19 cellular contexts compared by ENCODE assay signal in genomic region chr16:46618516-46618915, GRCh38. TPM values are rescaled to one million over a fixed set of nuclear protein-coding genes. Genes with fewer than 3 reads are reported as not detected.
DNase-seq lines count a peak whose midpoint lies in the region; ATAC-seq and TF ChIP-seq lines count a peak whose summit lies in the region.
"Had no signal": no experiment of that assay in that cellular context is flagged by ENCODE, and none has a peak within 500 bp of the region (broad histone marks: within the 10 kb centered on the region; RNA-seq: fewer than 3 reads in every experiment).

No MANE protein-coding gene starts in this region.

- H3K4me2 ChIP-seq in DOHH2 (ENCODE audit: low read length) = peak overlapping the region; percentile 96
- no peak overlapping the region for H3K4me2 ChIP-seq in GM23248 (ENCODE audit: unreplicated experiment)
- no peak overlapping the region for H3K4me2 ChIP-seq in mesenchymal stem cell (ENCODE audit: low read length, poor library complexity, severe bottlenecking)

- H3K36me3 Mint-ChIP-seq in WTC11 = peaks cover 44% of the 10 kb centered on the region
- H3K36me3 Mint-ChIP-seq: CD4-positive, alpha-beta memory T cell had no signal

- H3K9ac ChIP-seq in GM23248 (no peak overlapping the region), mesenchymal stem cell (ENCODE audit: low read length) (no peak overlapping the region)

- H3K9me3 ChIP-seq in DOHH2 (ENCODE audit: control insufficient read depth, insufficient read depth, low read length) (no peaks in the 10 kb centered on the region), GM23248 (ENCODE audit: low read depth) (no peaks in the 10 kb centered on the region), mesenchymal stem cell (ENCODE audit: control insufficient read depth, low read length) (no peaks in the 10 kb centered on the region)
- H3K9me3 ChIP-seq: BE2C had no signal

- H3F3A ChIP-seq in DOHH2 (ENCODE audit: control insufficient read depth, insufficient read depth) (peaks cover 22% of the 10 kb centered on the region), GM23248 (ENCODE audit: insufficient read depth) (no peaks in the 10 kb centered on the region)

- in situ Hi-C loops in GM23248 (cut with MboI) = no loop called here

- H4K20me1 ChIP-seq in DOHH2 (ENCODE audit: control insufficient read depth, insufficient read depth, low read depth, low read length) (0 out of 2 replicates have a peak, but pooled peaks cover 9% of the 10 kb centered on the region), GM23248 (ENCODE audit: insufficient read depth) (no peaks in the 10 kb centered on the region)

- peaks cover 73% of the 10 kb centered on the region for H3K4me1 ChIP-seq in DOHH2 (ENCODE audit: control insufficient read depth, low read length)
- no peaks in the 10 kb centered on the region for H3K4me1 ChIP-seq in GM23248 (ENCODE audit: insufficient read depth)
- H3K4me1 ChIP-seq in mesenchymal stem cell (ENCODE audit: control insufficient read depth, insufficient read depth, low read depth, low read length) = peaks cover 7% of the 10 kb centered on the region
- H3K4me1 ChIP-seq: BE2C had no signal

- H3K14ac ChIP-seq in mesenchymal stem cell (ENCODE audit: low read length in 2 of 2) = no peak overlapping the region

- peaks cover 20% of the 10 kb centered on the region for H3K4me1 Mint-ChIP-seq in WTC11

- no peak overlapping the region for H3K4me3 Mint-ChIP-seq in WTC11

- no peak overlapping the region for H2AK5ac ChIP-seq in mesenchymal stem cell (ENCODE audit: low read length, severe bottlenecking)

- H3K9me2 ChIP-seq in DOHH2 (replicated peaks; ENCODE audit: control insufficient read depth, low read length) = no peaks in the 10 kb centered on the region
- H3K9me2 ChIP-seq in GM23248 (ENCODE audit: insufficient read depth) = no peaks in the 10 kb centered on the region

- no peak overlapping the region for H3K18ac ChIP-seq in mesenchymal stem cell (ENCODE audit: low read depth in 1 of 2, low read length in 2 of 2)

- no peak overlapping the region for H2BK5ac ChIP-seq in mesenchymal stem cell (ENCODE audit: low read depth, low read length, poor library complexity, severe bottlenecking)

- WGBS in GM23248 (ENCODE audit: low coverage in 1 of 2, low lambda C conversion rate in 2 of 2, missing lambda C conversion rate in 2 of 2), 2 experiments = 81 to 88% methylated on average over 4 of the region's 4 CpGs
- WGBS in mesenchymal stem cell = 96% methylated on average over 3 of the region's 4 CpGs

- peaks cover 12% of the 10 kb centered on the region for H3K79me1 ChIP-seq in mesenchymal stem cell (replicated peaks; ENCODE audit: low read length, poor library complexity, severe bottlenecking)

- no peak for DNase-seq in GM23248
- no peak for DNase-seq in WTC11 (ENCODE audit: low spot score)
- DNase-seq in AG08395 (ENCODE audit: low spot score) = no peak
- no peak for DNase-seq in mesenchymal stem cell
- no peak for DNase-seq in NCI-H446 (lab: John Stamatoyannopoulos, UW)
- DNase-seq: ACHN; BE2C; CD4-positive, alpha-beta memory T cell; DMS79 treated with DMSO at 0.1 percent for 48 hours; GF-D8; HCEC 1CT; NCI-H1092; NCI-H2107; NCI-H226; NCI-H69; Right ventricle myocardium superior had no signal

- peak overlapping the region; percentile 52 for H2AFZ ChIP-seq in GM23248
- H2AFZ ChIP-seq in mesenchymal stem cell (ENCODE audit: low read depth, low read length) = no peak overlapping the region

- H3K4me3 ChIP-seq in DOHH2 (ENCODE audit: low read length) (peak overlapping the region; percentile 99), GM23248 (no peak overlapping the region), mesenchymal stem cell (ENCODE audit: insufficient read depth in 1 of 2, low read depth in 1 of 2, low read length in 2 of 2) (no peak overlapping the region)

- no peaks in the 10 kb centered on the region for H3K9me3 Mint-ChIP-seq in WTC11
- H3K9me3 Mint-ChIP-seq: CD4-positive, alpha-beta memory T cell had no signal

- H2BK120ac ChIP-seq in mesenchymal stem cell (ENCODE audit: low read depth, low read length) = no peak overlapping the region

- H3K36me3 ChIP-seq in DOHH2 (ENCODE audit: control insufficient read depth, low read length) (peaks cover 72% of the 10 kb centered on the region), GM23248 (ENCODE audit: low read depth) (no peaks in the 10 kb centered on the region), mesenchymal stem cell (ENCODE audit: control insufficient read depth in 1 of 2, insufficient read depth in 2 of 2, low read depth in 1 of 2, low read length in 2 of 2) (peaks cover 0 to 9% of the 10 kb centered on the region in 2 experiments)

- H3K27ac ChIP-seq in DOHH2 (ENCODE audit: low read depth, low read length) (peak overlapping the region; percentile 95), GM23248 (no peak overlapping the region), mesenchymal stem cell (ENCODE audit: low read length, poor library complexity, severe bottlenecking) (no peak overlapping the region)

- H3K27ac Mint-ChIP-seq in WTC11 = 0 out of 2 replicates have a peak overlapping the region, but pooled peaks have one; percentile 41

- H2BK15ac ChIP-seq in mesenchymal stem cell (ENCODE audit: low read depth, poor library complexity, severe bottlenecking) = no peak overlapping the region

- CTCF ChIA-PET in WTC11 (lab: Charles Lee) = no interaction called here

- peak; percentile 26 for ATAC-seq in HG03442 (IDR thresholded peaks at IDR 0.05; ENCODE audit: unreplicated experiment)
- no peak for ATAC-seq in WTC11
- ATAC-seq: Panc1 had no signal

- no peaks in the 10 kb centered on the region for H3K27me3 Mint-ChIP-seq in WTC11 (ENCODE audit: low read depth)
- H3K27me3 Mint-ChIP-seq: CD4-positive, alpha-beta memory T cell had no signal

- H3K4ac ChIP-seq in mesenchymal stem cell (ENCODE audit: low read depth in 1 of 2, low read length in 2 of 2) = no peak overlapping the region

- no peak overlapping the region for H3K23ac ChIP-seq in mesenchymal stem cell (ENCODE audit: low read length in 2 of 2)

- H3K79me2 ChIP-seq in DOHH2 (ENCODE audit: control insufficient read depth, low read length) = peaks cover 84% of the 10 kb centered on the region
- peaks cover 30% of the 10 kb centered on the region for H3K79me2 ChIP-seq in GM23248 (ENCODE audit: insufficient read depth)

- POLR2A ChIA-PET in WTC11 (lab: Charles Lee) = no interaction called here

- no peak overlapping the region for H4K91ac ChIP-seq in mesenchymal stem cell (ENCODE audit: low read length)

- no peak for TF ChIP-seq CTCF in DOHH2 (IDR thresholded peaks at IDR 0.05; ENCODE audit: low read depth, low read length, poor library complexity, severe bottlenecking)
- no peak for TF ChIP-seq CTCF in WTC11 (IDR thresholded peaks at IDR 0.05)

- H4K8ac ChIP-seq in mesenchymal stem cell (ENCODE audit: low read length) = no peak overlapping the region

- H2BK12ac ChIP-seq in mesenchymal stem cell (ENCODE audit: low read length in 2 of 2) = no peak overlapping the region

- no peaks in the 10 kb centered on the region for H3K27me3 ChIP-seq in DOHH2 (ENCODE audit: control insufficient read depth, low read length)
- no peaks in the 10 kb centered on the region for H3K27me3 ChIP-seq in GM23248 (replicated peaks; ENCODE audit: insufficient read depth)
- H3K27me3 ChIP-seq in mesenchymal stem cell (ENCODE audit: control insufficient read depth in 1 of 2, insufficient read depth in 1 of 2, low read length in 2 of 2) = no peaks in the 10 kb centered on the region
- H3K27me3 ChIP-seq: BE2C had no signal

TF ChIP-seq in WTC11, 78 proteins besides CTCF, POLR2A, EP300 and RAD21 (continues in another document):
- no peak for TF ChIP-seq SMAD3 (CRISPR knock-in tag; IDR thresholded peaks at IDR 0.05; ENCODE audit: borderline replicate concordance)
- no peak for TF ChIP-seq AR (CRISPR knock-in tag; IDR thresholded peaks at IDR 0.05)

RNA-seq across cellular contexts. Expression of gene SHCBP1, which starts 2.7 kb away (rescaled TPM):
- total RNA-seq in GM23248 (2014; rRNA removed; shearing (Covaris generic)) = 17.1 and 23.3 TPM in 2 replicates
- 18.6 and 19.1 TPM in 2 replicates for polyA plus RNA-seq in GM23248 (2016; fragmentation: Nextera tagmentation; extraction: Ambion mirVana)
- total RNA-seq in WTC11 (2021) = 15.4 to 20.2 TPM (median 15.7 TPM) in 3 replicates
- polyA plus RNA-seq in mesenchymal stem cell (2013, experiment 1 of 2) = 3.5 TPM
- polyA plus RNA-seq in mesenchymal stem cell (2013, experiment 2 of 2) = 3.5 TPM
